ENCODE assay signal across 9 cellular contexts in the genomic region with DNA sequence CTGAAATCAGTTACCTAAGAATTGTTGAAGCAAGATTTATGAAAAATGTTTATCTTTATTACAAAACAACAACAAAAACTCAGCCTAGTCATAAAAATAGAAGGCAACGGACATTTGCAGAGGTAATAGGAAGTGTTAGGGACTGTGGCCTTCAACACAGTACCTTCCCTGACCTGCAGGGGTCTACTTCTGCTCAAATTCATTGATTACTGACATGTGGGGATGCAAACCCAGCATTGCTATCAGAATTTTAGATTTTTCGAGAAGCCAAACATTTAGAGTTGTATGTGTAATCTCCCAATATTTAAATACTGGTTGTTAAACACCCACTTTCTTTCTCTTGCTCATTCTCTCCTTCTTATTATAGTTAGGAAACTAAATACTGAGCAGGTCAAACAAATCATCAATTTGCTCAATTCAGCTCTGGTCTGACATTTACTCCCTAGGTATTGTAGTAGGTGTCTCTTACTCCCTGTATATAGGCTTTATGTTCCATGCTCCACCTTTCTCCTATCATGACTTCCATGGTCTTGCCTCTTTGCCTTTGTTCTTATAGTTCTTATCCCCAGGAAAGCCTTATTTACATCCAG.
DNase-seq lines count a peak whose midpoint lies in the region; ATAC-seq and TF ChIP-seq lines count a peak whose summit lies in the region.
"Had no signal": no experiment of that assay in that cellular context is flagged by ENCODE, and none has a peak within 500 bp of the region (broad histone marks: within the 10 kb centered on the region; RNA-seq: fewer than 3 reads in every experiment).

No MANE protein-coding gene starts in this region.

- H3K9me3 ChIP-seq in mucosa of descending colon, result no peaks in the 10 kb centered on the region
- no peaks in the 10 kb centered on the region for H3K9me3 ChIP-seq in right atrium auricular region

- TF ChIP-seq CTCF in AG09309 (IDR thresholded peaks at IDR 0.05; ENCODE audit: control insufficient read depth, insufficient read depth, low read depth, low read length, missing control alignments) (peak; percentile 44), mucosa of descending colon (IDR thresholded peaks at IDR 0.05) (no peak), right atrium auricular region (IDR thresholded peaks at IDR 0.05) (peak in 1 of 2 donors; percentile 15)

- intact Hi-C loops in mucosa of descending colon (cut with DNase I, micrococcal nuclease), result no loop called here

- peak overlapping the region; percentile 8 for H3K27ac Mint-ChIP-seq in activated T-cell treated with anti-CD3 and anti-CD28 coated beads, Interleukin-2, amount 50 U/mL, for 72 hours
- H3K27ac Mint-ChIP-seq: dendritic cell treated with granulocyte-macrophage colony-stimulating factor and Interleukin-4, amounts not matched to agents 40 ng/mL and 50 ng/mL, for 4 days had no signal

- no peaks in the 10 kb centered on the region for H3K27me3 Mint-ChIP-seq in activated T-cell treated with anti-CD3 and anti-CD28 coated beads, Interleukin-2, amount 50 U/mL, for 72 hours (ENCODE audit: low read depth)
- H3K27me3 Mint-ChIP-seq: dendritic cell treated with granulocyte-macrophage colony-stimulating factor and Interleukin-4, amounts not matched to agents 40 ng/mL and 50 ng/mL, for 4 days had no signal

- H3K4me1 Mint-ChIP-seq in activated T-cell treated with anti-CD3 and anti-CD28 coated beads, Interleukin-2, amount 50 U/mL, for 72 hours (ENCODE audit: low read depth), result peaks cover 58% of the 10 kb centered on the region

- DNase-seq in AG09309 (ENCODE audit: low read depth) (no peak), KBM-7 (peak; percentile 46), mucosa of descending colon (peak in 1 of 3 donors; percentile 42), pons (ENCODE audit: low spot score) (no peak), right atrium auricular region (ENCODE audit: low spot score) (no peak), cerebellar nuclear complex (lab: John Stamatoyannopoulos, UW) (no peak)
- peak; percentile 38 to 44 for DNase-seq in activated T-cell treated with anti-CD3 and anti-CD28 coated beads, Interleukin-2, amount 50 U/mL, for 72 hours

- H3K36me3 Mint-ChIP-seq in activated T-cell treated with anti-CD3 and anti-CD28 coated beads, Interleukin-2, amount 50 U/mL, for 72 hours (ENCODE audit: insufficient read depth in 2 of 2), result peaks cover 1 to 2% of the 10 kb centered on the region in 2 donors

- ATAC-seq in GM19035 (IDR thresholded peaks at IDR 0.05; ENCODE audit: unreplicated experiment), result peak; percentile 62
- ATAC-seq in activated T-cell treated with anti-CD3 and anti-CD28 coated beads, Interleukin-2, amount 50 U/mL, for 72 hours (replicated peaks in 1 of 2), result peak; percentile 75 to 78
- ATAC-seq in mucosa of descending colon, result peak; percentile 69

- H3K36me3 ChIP-seq in mucosa of descending colon (ENCODE audit: low read depth) (no peaks in the 10 kb centered on the region), right atrium auricular region (no peaks in the 10 kb centered on the region)

- H3K4me3 Mint-ChIP-seq in activated T-cell treated with anti-CD3 and anti-CD28 coated beads, Interleukin-2, amount 50 U/mL, for 72 hours, result peak overlapping the region in 1 of 2 donors; percentile 67
- H3K4me3 Mint-ChIP-seq: dendritic cell treated with granulocyte-macrophage colony-stimulating factor and Interleukin-4, amounts not matched to agents 40 ng/mL and 50 ng/mL, for 4 days had no signal

- in situ Hi-C loops in KBM-7 (cut with MboI; ENCODE audit: low pct_unique_long_range_greater_than_20kb, low sequenced_read_pairs), result no loop called here

- no peaks in the 10 kb centered on the region for H3K9me3 Mint-ChIP-seq in activated T-cell treated with anti-CD3 and anti-CD28 coated beads, Interleukin-2, amount 50 U/mL, for 72 hours

- H3K4me3 ChIP-seq in AG09309 (ENCODE audit: control insufficient read depth, low read depth, low read length) (no peak overlapping the region), mucosa of descending colon (no peak overlapping the region), right atrium auricular region (no peak overlapping the region)

- H3K27me3 ChIP-seq in right atrium auricular region, result no peaks in the 10 kb centered on the region

- H3K4me1 ChIP-seq in mucosa of descending colon (ENCODE audit: low read depth) (no peaks in the 10 kb centered on the region), right atrium auricular region (no peaks in the 10 kb centered on the region)

- H3K27ac ChIP-seq in right atrium auricular region, result no peak overlapping the region

Comparison
In these comparisons a context has a peak if more than half of its experiments do, and no peak if none do; other contexts are left out.
1. DNase-seq: peak in KBM-7 (single experiment) and activated T-cell treated with anti-CD3 and anti-CD28 coated beads, Interleukin-2, amount 50 U/mL, for 72 hours (2 of 2); none in AG09309 (single experiment), pons (single experiment), right atrium auricular region (single experiment) and cerebellar nuclear complex (0 of 2).
2. Peak in every context shown above with its lines, with median percentiles within 50 percentile points of each other: ATAC-seq.